ENCODE assay signal across 8 cellular contexts in genomic region chr21:42495765-42496119, GRCh38. TPM values are rescaled to one million over a fixed set of nuclear protein-coding genes. Genes with fewer than 3 reads are reported as not detected.
A peak's percentile ranks its signal among the peaks of the same experiment; 100 is the strongest.
DNase-seq lines count a peak whose midpoint lies in the region; ATAC-seq and TF ChIP-seq lines count a peak whose summit lies in the region.

No MANE protein-coding gene starts in this region.

- no peaks in the 10 kb centered on the region for H3K9me3 ChIP-seq in HUES64 (ENCODE audit: insufficient read depth, low read depth, low read length)
- H3K9me3 ChIP-seq in left lung: no peaks in the 10 kb centered on the region
- no peaks in the 10 kb centered on the region for H3K9me3 ChIP-seq in transverse colon

- H3K27me3 ChIP-seq in HUES64 (ENCODE audit: insufficient read depth, low read length): peaks cover 8% of the 10 kb centered on the region; the same call in 1 of the 2 replicates
- H3K27me3 ChIP-seq in left lung: no peaks in the 10 kb centered on the region
- H3K27me3 ChIP-seq in transverse colon: no peaks in the 10 kb centered on the region

- no peak for TF ChIP-seq EP300 in transverse colon (IDR thresholded peaks at IDR 0.05; ENCODE audit: low read depth)

- intact Hi-C loops in activated naive CD4-positive, alpha-beta T cell treated with anti-CD3 and anti-CD28 coated beads for 36 hours (cut with micrococcal nuclease): loop anchor here (1.0 to 2.0 kb wide), 3 partner anchors 20 to 32 kb away; no protein-coding TSS in a partner anchor
- intact Hi-C loops in left lung (cut with DNase I): no loop called here
- intact Hi-C loops in transverse colon (cut with DNase I; ENCODE audit: low total_unique reads): no loop called here

- WGBS in HUES64: 6% methylated on average over 16 of the region's 18 CpGs
- 0 to 2% methylated on average over 8 to 18 of the region's 18 CpGs for WGBS in transverse colon (ENCODE audit: low coverage in 1 of 2), 2 donors

- TF ChIP-seq CTCF in astrocyte of the spinal cord (IDR thresholded peaks at IDR 0.05; ENCODE audit: low read depth, low read length): no peak
- no peak for TF ChIP-seq CTCF in left lung (IDR thresholded peaks at IDR 0.05)
- peak in 4 of 5 experiments; percentile 7 to 48 (median 26) for TF ChIP-seq CTCF in transverse colon (IDR thresholded peaks at IDR 0.05)

- no peaks in the 10 kb centered on the region for H3K9me3 Mint-ChIP-seq in activated naive CD4-positive, alpha-beta T cell treated with anti-CD3 and anti-CD28 coated beads for 36 hours

- in situ Hi-C loops in astrocyte of the spinal cord (cut with HindIII; ENCODE audit: low sequenced_read_pairs) (no loop called here), transverse colon (cut with MboI; ENCODE audit: low pct_ligation_motif_present in 1 of 4, low pct_unique_long_range_greater_than_20kb in 1 of 4, low sequenced_read_pairs in 3 of 4) (no loop called here)

- no peak overlapping the region for H3K9ac ChIP-seq in HUES64 (ENCODE audit: low read depth, low read length)

- DNase-seq in activated naive CD4-positive, alpha-beta T cell treated with anti-CD3 and anti-CD28 coated beads for 36 hours: no peak
- no peak for DNase-seq in activated naive CD4-positive, alpha-beta T cell treated with anti-CD3 and anti-CD28 coated beads, Interleukin-2, amount 50 U/mL, for 16 hours
- DNase-seq in astrocyte of the spinal cord (ENCODE audit: low read depth, low spot score) (no peak), left lung (no peak), transverse colon (peak; percentile 74)
- no peak for DNase-seq in stimulated activated CD4-positive, alpha-beta T cell treated with anti-CD3 and anti-CD28 coated beads, Interleukin-4, amount 100 ng/mL, for 1 hour

- H3K4me3 ChIP-seq in HUES64 (ENCODE audit: low read length) (peak overlapping the region; percentile 88), astrocyte of the spinal cord (ENCODE audit: low read depth, low read length) (peak overlapping the region; percentile 53), left lung (peak overlapping the region; percentile 41 to 75), transverse colon (peak overlapping the region; percentile 38 to 80 (median 47))

- no peaks in the 10 kb centered on the region for H3K36me3 Mint-ChIP-seq in activated naive CD4-positive, alpha-beta T cell treated with anti-CD3 and anti-CD28 coated beads for 36 hours (ENCODE audit: low read depth)

- no peaks in the 10 kb centered on the region for H3K27me3 Mint-ChIP-seq in activated naive CD4-positive, alpha-beta T cell treated with anti-CD3 and anti-CD28 coated beads for 36 hours (ENCODE audit: low read depth)

- no peaks in the 10 kb centered on the region for H3K36me3 ChIP-seq in HUES64 (ENCODE audit: insufficient read depth, low read length)
- no peaks in the 10 kb centered on the region for H3K36me3 ChIP-seq in left lung
- H3K36me3 ChIP-seq in transverse colon: no peaks in the 10 kb centered on the region

- CTCF ChIA-PET in activated naive CD4-positive, alpha-beta T cell treated with anti-CD3 and anti-CD28 coated beads for 36 hours (lab: Charles Lee): no interaction called here

- H3K4me1 Mint-ChIP-seq in activated naive CD4-positive, alpha-beta T cell treated with anti-CD3 and anti-CD28 coated beads for 36 hours (ENCODE audit: low read depth): peaks cover 24% of the 10 kb centered on the region

- H3K27ac ChIP-seq in HUES64 (ENCODE audit: low read depth, low read length) (no peak overlapping the region), left lung (peak overlapping the region in 1 of 2 donors; percentile 72), transverse colon (peak overlapping the region; percentile 83 to 90 (median 86))

- no peak for TF ChIP-seq POLR2A in transverse colon (IDR thresholded peaks at IDR 0.05)

- peaks cover 20% of the 10 kb centered on the region for H3K4me1 ChIP-seq in HUES64 (ENCODE audit: insufficient read depth, low read length)
- H3K4me1 ChIP-seq in left lung: peaks cover 0 to 15% of the 10 kb centered on the region in 2 donors
- H3K4me1 ChIP-seq in transverse colon: peaks cover 7 to 43% (median 18%) of the 10 kb centered on the region in 4 donors

- peak overlapping the region; percentile 89 for H3K4me3 Mint-ChIP-seq in activated naive CD4-positive, alpha-beta T cell treated with anti-CD3 and anti-CD28 coated beads for 36 hours

- ATAC-seq in left lung (peak; percentile 8), GM18907 (IDR thresholded peaks at IDR 0.05; ENCODE audit: unreplicated experiment) (no peak)

- H3K27ac Mint-ChIP-seq in activated naive CD4-positive, alpha-beta T cell treated with anti-CD3 and anti-CD28 coated beads for 36 hours: peak overlapping the region; percentile 5

RNA-seq across cellular contexts. Expression of gene RSPH1, which starts 0.3 kb away (rescaled TPM):
- total RNA-seq in activated naive CD4-positive, alpha-beta T cell treated with anti-CD3 and anti-CD28 coated beads for 36 hours: under 1 TPM in 1 of 2 experiments, not detected in 1; 0.22 TPM
- 0.25 TPM for polyA plus RNA-seq in HUES64 (2013, experiment 1 of 2)
- polyA plus RNA-seq in HUES64 (2013, experiment 2 of 2): not detected
- total RNA-seq in left lung (10 to 100 TPM in 1 of 2 donors, under 1 TPM in 1; 0.73 to 10.7 TPM), transverse colon (1 to 10 TPM in 3 of 4 donors, under 1 TPM in 1; 0.80 to 10.0 (median 8.0) TPM)

RNA-seq across cellular contexts. Expression of gene SLC37A1, which starts 17.9 kb away (rescaled TPM):
- 10 to 100 TPM; 18.4 to 18.7 TPM for total RNA-seq in activated naive CD4-positive, alpha-beta T cell treated with anti-CD3 and anti-CD28 coated beads for 36 hours
- polyA plus RNA-seq in HUES64 (2013, experiment 1 of 2): 10.3 TPM
- polyA plus RNA-seq in HUES64 (2013, experiment 2 of 2): 11.4 TPM
- total RNA-seq in left lung: 10 to 100 TPM; 22.4 to 26.8 TPM
- total RNA-seq in transverse colon: 100 to 1,000 TPM in 3 of 4 donors, 10 to 100 TPM in 1; 80.8 to 139 (median 117) TPM

Comparison
In these comparisons a context has a peak if more than half of its experiments do, and no peak if none do; other contexts are left out.
1. CTCF ChIP-seq: peak in transverse colon (4 of 5); none in astrocyte of the spinal cord (single experiment) and left lung (0 of 2).
2. Peak in every context shown above with its lines, with median percentiles within 50 percentile points of each other: H3K4me3 ChIP-seq.